In genomic region chr14:80809663-80810062, GRCh38 we compare ENCODE assay signal across 18 cellular contexts.
A peak's percentile ranks its signal among the peaks of the same experiment; 100 is the strongest.
DNase-seq lines count a peak whose midpoint lies in the region; ATAC-seq and TF ChIP-seq lines count a peak whose summit lies in the region.
"Had no signal": no experiment of that assay in that cellular context is flagged by ENCODE, and none has a peak within 500 bp of the region (broad histone marks: within the 10 kb centered on the region; RNA-seq: fewer than 3 reads in every experiment).

No MANE protein-coding gene starts in this region.

- DNase-seq in natural killer cell treated with Interleukin-12 subunit alpha and Interleukin-12 subunit beta and Interleukin-15 and Interleukin-18, amount 100 ng/mL, for 72 hours (ENCODE audit: low spot score) = no peak
- DNase-seq in natural killer cell (no peak), NCI-H82 treated with DMSO at 0.1 percent for 48 hours (lab: John Stamatoyannopoulos, UW; ENCODE audit: unreplicated experiment) (no peak), UCSD-AML1 (lab: John Stamatoyannopoulos, UW; ENCODE audit: unreplicated experiment) (no peak)
- DNase-seq: Calu3; CD4-positive, alpha-beta T cell; GOT3; NCI-H1048; NCI-H1436 treated with DMSO at 0.1 percent for 48 hours; NCI-H2029 treated with DMSO at 0.1 percent for 48 hours; NCI-H510A; NCI-H774; PC-9; SJCRH30 had no signal

- peaks cover 7 to 14% of the 10 kb centered on the region in 2 donors for H3K4me1 Mint-ChIP-seq in natural killer cell treated with Interleukin-12 subunit alpha and Interleukin-12 subunit beta and Interleukin-15 and Interleukin-18, amount 100 ng/mL, for 72 hours (ENCODE audit: low read depth in 2 of 2)
- H3K4me1 Mint-ChIP-seq in natural killer cell = peaks cover 8 to 13% of the 10 kb centered on the region in 2 donors
- peaks cover 9% of the 10 kb centered on the region for H3K4me1 Mint-ChIP-seq in T-helper 1 cell treated with Interleukin-12 subunit alpha and Interleukin-12 subunit beta and Interleukin-4 antibody, amounts not matched to agents 30 μg/mL and 1 μg/mL, for 36 hours (ENCODE audit: low read depth)
- H3K4me1 Mint-ChIP-seq: B cell had no signal

- no peaks in the 10 kb centered on the region for H3K27me3 Mint-ChIP-seq in natural killer cell treated with Interleukin-12 subunit alpha and Interleukin-12 subunit beta and Interleukin-15 and Interleukin-18, amount 100 ng/mL, for 72 hours
- H3K27me3 Mint-ChIP-seq in natural killer cell (ENCODE audit: low read depth in 2 of 2) = no peaks in the 10 kb centered on the region
- H3K27me3 Mint-ChIP-seq in T-helper 1 cell treated with Interleukin-12 subunit alpha and Interleukin-12 subunit beta and Interleukin-4 antibody, amounts not matched to agents 30 μg/mL and 1 μg/mL, for 36 hours (ENCODE audit: low read depth) = no peaks in the 10 kb centered on the region
- H3K27me3 Mint-ChIP-seq: B cell; CD4-positive, alpha-beta T cell had no signal

- peaks cover 24% of the 10 kb centered on the region for H3K36me3 Mint-ChIP-seq in natural killer cell treated with Interleukin-12 subunit alpha and Interleukin-12 subunit beta and Interleukin-15 and Interleukin-18, amount 100 ng/mL, for 72 hours
- H3K36me3 Mint-ChIP-seq in natural killer cell = peaks cover 17% of the 10 kb centered on the region
- H3K36me3 Mint-ChIP-seq in T-helper 1 cell treated with Interleukin-12 subunit alpha and Interleukin-12 subunit beta and Interleukin-4 antibody, amounts not matched to agents 30 μg/mL and 1 μg/mL, for 36 hours (ENCODE audit: low read depth) = peaks cover 12% of the 10 kb centered on the region

- no peak for ATAC-seq in natural killer cell treated with Interleukin-12 subunit alpha and Interleukin-12 subunit beta and Interleukin-15 and Interleukin-18, amount 100 ng/mL, for 72 hours
- ATAC-seq in natural killer cell (no peak), HG03159 (IDR thresholded peaks at IDR 0.05; ENCODE audit: unreplicated experiment) (peak; percentile 65), GM19397 (IDR thresholded peaks at IDR 0.05; ENCODE audit: unreplicated experiment) (no peak)

- no peak for TF ChIP-seq CTCF in natural killer cell (IDR thresholded peaks at IDR 0.05)

- no peak overlapping the region for H3K27ac Mint-ChIP-seq in natural killer cell treated with Interleukin-12 subunit alpha and Interleukin-12 subunit beta and Interleukin-15 and Interleukin-18, amount 100 ng/mL, for 72 hours
- no peak overlapping the region for H3K27ac Mint-ChIP-seq in natural killer cell
- peak overlapping the region; percentile 43 for H3K27ac Mint-ChIP-seq in T-helper 1 cell treated with Interleukin-12 subunit alpha and Interleukin-12 subunit beta and Interleukin-4 antibody, amounts not matched to agents 30 μg/mL and 1 μg/mL, for 36 hours
- H3K27ac Mint-ChIP-seq: B cell; CD4-positive, alpha-beta T cell had no signal

- intact Hi-C loops in natural killer cell (cut with micrococcal nuclease) = no loop called here

- peaks cover 17% of the 10 kb centered on the region for H3K9me3 Mint-ChIP-seq in natural killer cell treated with Interleukin-12 subunit alpha and Interleukin-12 subunit beta and Interleukin-15 and Interleukin-18, amount 100 ng/mL, for 72 hours
- peaks cover 13% of the 10 kb centered on the region in 2 donors for H3K9me3 Mint-ChIP-seq in natural killer cell
- peaks cover 13% of the 10 kb centered on the region for H3K9me3 Mint-ChIP-seq in T-helper 1 cell treated with Interleukin-12 subunit alpha and Interleukin-12 subunit beta and Interleukin-4 antibody, amounts not matched to agents 30 μg/mL and 1 μg/mL, for 36 hours

- H3K4me3 Mint-ChIP-seq in natural killer cell treated with Interleukin-12 subunit alpha and Interleukin-12 subunit beta and Interleukin-15 and Interleukin-18, amount 100 ng/mL, for 72 hours = peak overlapping the region; percentile 1
- H3K4me3 Mint-ChIP-seq in natural killer cell = no peak overlapping the region
- H3K4me3 Mint-ChIP-seq in T-helper 1 cell treated with Interleukin-12 subunit alpha and Interleukin-12 subunit beta and Interleukin-4 antibody, amounts not matched to agents 30 μg/mL and 1 μg/mL, for 36 hours = no peak overlapping the region
- H3K4me3 Mint-ChIP-seq: B cell; CD4-positive, alpha-beta T cell had no signal
